ENCODE assay signal across 1 cellular context in the genomic region with DNA sequence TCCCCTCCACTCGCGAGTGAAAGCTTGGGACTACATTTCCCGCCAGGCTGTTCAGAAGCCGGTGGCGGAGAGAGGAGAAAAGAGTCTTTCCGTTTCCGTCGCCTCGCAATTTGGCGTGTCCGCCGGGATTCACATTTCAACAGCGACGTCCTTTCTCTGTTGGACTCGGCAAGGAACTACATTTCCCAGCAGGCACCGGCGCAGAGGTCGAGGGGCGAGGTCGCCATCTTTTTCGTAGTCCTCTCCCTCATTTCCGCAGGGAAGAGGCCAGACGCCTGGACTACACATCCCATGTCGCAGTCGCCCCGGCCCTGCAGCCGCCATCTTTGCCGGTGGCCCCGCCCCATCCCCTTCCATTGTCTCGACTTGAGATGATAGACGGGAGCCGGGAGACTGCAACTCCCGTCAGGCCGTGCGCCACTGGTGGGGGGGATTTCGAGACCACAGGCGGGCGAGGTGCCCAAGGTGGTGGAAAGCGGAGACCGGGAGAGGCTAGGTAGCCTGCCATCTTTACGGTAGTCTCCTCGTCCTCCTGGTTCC.
TF ChIP-seq lines count a peak whose summit lies in the region.

No MANE protein-coding gene starts in this region.

TF ChIP-seq in HepG2, 621 proteins besides CTCF, POLR2A, EP300 and RAD21 (continued from another document and continues in another):
- TF ChIP-seq LCORL (IDR thresholded peaks at IDR 0.05) (no peak), LCORL (CRISPR knock-in tag; IDR thresholded peaks at IDR 0.05) (peak; percentile 47), HCFC1 (IDR thresholded peaks at IDR 0.05; ENCODE audit: low read depth, low read length) (peak; percentile 98), MXI1 (IDR thresholded peaks at IDR 0.05; ENCODE audit: borderline replicate concordance, low read depth, low read length) (peak; percentile 85; the same call in 2 of the 3 replicates), NR2F6 (IDR thresholded peaks at IDR 0.05) (peak; percentile 72; the same call in 1 of the 2 replicates), NR2F6 (CRISPR knock-in tag; IDR thresholded peaks at IDR 0.05) (peak; percentile 71), ZNF468 (CRISPR knock-in tag; IDR thresholded peaks at IDR 0.05) (no peak), ZFX (CRISPR knock-in tag; IDR thresholded peaks at IDR 0.05; ENCODE audit: low read depth) (peak; percentile 57; the same call in 1 of the 2 replicates), ZSCAN22 (CRISPR knock-in tag; IDR thresholded peaks at IDR 0.05) (no peak), ZNF124 (CRISPR knock-in tag; IDR thresholded peaks at IDR 0.05) (0 out of 2 replicates have a peak, but pooled peaks have one; percentile 13), ZNF10 (CRISPR knock-in tag; IDR thresholded peaks at IDR 0.05; ENCODE audit: borderline replicate concordance, low read depth) (no peak), SNAI1 (CRISPR knock-in tag; IDR thresholded peaks at IDR 0.05; ENCODE audit: borderline replicate concordance) (0 out of 2 replicates have a peak, but pooled peaks have one; percentile 40), ZEB1 (IDR thresholded peaks at IDR 0.05; ENCODE audit: insufficient replicate concordance, low read depth) (no peak), POGZ (CRISPR knock-in tag; IDR thresholded peaks at IDR 0.05) (0 out of 2 replicates have a peak, but pooled peaks have one; percentile 56), MIXL1 (CRISPR knock-in tag; IDR thresholded peaks at IDR 0.05) (peak; percentile 71; the same call in 1 of the 2 replicates), FOXJ3 (CRISPR knock-in tag; IDR thresholded peaks at IDR 0.05; ENCODE audit: borderline replicate concordance) (peak; percentile 43; the same call in 1 of the 2 replicates), MIER3 (CRISPR knock-in tag; IDR thresholded peaks at IDR 0.05; ENCODE audit: borderline replicate concordance) (no peak), RBM39 (IDR thresholded peaks at IDR 0.05; ENCODE audit: low read depth, low read length, poor library complexity, severe bottlenecking) (peak; percentile 17), ZNF772 (CRISPR knock-in tag; IDR thresholded peaks at IDR 0.05) (peak; percentile 75; the same call in 1 of the 2 replicates), NFYB (CRISPR knock-in tag; IDR thresholded peaks at IDR 0.05) (peak; percentile 59), ZNF543 (CRISPR knock-in tag; IDR thresholded peaks at IDR 0.05) (no peak), CCAR2 (optimal IDR thresholded peaks at IDR 0.05; ENCODE audit: low read depth, low read length) (no peak), POLR2G (IDR thresholded peaks at IDR 0.05; ENCODE audit: low read depth, low read length) (peak; percentile 81)
- TF ChIP-seq, protein P1, sequence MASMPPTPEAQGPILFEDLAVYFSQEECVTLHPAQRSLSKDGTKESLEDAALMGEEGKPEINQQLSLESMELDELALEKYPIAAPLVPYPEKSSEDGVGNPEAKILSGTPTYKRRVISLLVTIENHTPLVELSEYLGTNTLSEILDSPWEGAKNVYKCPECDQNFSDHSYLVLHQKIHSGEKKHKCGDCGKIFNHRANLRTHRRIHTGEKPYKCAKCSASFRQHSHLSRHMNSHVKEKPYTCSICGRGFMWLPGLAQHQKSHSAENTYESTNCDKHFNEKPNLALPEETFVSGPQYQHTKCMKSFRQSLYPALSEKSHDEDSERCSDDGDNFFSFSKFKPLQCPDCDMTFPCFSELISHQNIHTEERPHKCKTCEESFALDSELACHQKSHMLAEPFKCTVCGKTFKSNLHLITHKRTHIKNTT (CRISPR knock-in tag; IDR thresholded peaks at IDR 0.05): no peak
- TF ChIP-seq, protein P2, sequence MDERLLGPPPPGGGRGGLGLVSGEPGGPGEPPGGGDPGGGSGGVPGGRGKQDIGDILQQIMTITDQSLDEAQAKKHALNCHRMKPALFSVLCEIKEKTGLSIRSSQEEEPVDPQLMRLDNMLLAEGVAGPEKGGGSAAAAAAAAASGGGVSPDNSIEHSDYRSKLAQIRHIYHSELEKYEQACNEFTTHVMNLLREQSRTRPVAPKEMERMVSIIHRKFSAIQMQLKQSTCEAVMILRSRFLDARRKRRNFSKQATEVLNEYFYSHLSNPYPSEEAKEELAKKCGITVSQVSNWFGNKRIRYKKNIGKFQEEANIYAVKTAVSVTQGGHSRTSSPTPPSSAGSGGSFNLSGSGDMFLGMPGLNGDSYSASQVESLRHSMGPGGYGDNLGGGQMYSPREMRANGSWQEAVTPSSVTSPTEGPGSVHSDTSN (CRISPR knock-in tag; IDR thresholded peaks at IDR 0.05): peak; percentile 74
- TF ChIP-seq, protein P3, sequence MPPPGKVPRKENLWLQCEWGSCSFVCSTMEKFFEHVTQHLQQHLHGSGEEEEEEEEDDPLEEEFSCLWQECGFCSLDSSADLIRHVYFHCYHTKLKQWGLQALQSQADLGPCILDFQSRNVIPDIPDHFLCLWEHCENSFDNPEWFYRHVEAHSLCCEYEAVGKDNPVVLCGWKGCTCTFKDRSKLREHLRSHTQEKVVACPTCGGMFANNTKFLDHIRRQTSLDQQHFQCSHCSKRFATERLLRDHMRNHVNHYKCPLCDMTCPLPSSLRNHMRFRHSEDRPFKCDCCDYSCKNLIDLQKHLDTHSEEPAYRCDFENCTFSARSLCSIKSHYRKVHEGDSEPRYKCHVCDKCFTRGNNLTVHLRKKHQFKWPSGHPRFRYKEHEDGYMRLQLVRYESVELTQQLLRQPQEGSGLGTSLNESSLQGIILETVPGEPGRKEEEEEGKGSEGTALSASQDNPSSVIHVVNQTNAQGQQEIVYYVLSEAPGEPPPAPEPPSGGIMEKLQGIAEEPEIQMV (CRISPR knock-in tag; IDR thresholded peaks at IDR 0.05; ENCODE audit: low read depth): peak; percentile 72
- TF ChIP-seq, protein P4, sequence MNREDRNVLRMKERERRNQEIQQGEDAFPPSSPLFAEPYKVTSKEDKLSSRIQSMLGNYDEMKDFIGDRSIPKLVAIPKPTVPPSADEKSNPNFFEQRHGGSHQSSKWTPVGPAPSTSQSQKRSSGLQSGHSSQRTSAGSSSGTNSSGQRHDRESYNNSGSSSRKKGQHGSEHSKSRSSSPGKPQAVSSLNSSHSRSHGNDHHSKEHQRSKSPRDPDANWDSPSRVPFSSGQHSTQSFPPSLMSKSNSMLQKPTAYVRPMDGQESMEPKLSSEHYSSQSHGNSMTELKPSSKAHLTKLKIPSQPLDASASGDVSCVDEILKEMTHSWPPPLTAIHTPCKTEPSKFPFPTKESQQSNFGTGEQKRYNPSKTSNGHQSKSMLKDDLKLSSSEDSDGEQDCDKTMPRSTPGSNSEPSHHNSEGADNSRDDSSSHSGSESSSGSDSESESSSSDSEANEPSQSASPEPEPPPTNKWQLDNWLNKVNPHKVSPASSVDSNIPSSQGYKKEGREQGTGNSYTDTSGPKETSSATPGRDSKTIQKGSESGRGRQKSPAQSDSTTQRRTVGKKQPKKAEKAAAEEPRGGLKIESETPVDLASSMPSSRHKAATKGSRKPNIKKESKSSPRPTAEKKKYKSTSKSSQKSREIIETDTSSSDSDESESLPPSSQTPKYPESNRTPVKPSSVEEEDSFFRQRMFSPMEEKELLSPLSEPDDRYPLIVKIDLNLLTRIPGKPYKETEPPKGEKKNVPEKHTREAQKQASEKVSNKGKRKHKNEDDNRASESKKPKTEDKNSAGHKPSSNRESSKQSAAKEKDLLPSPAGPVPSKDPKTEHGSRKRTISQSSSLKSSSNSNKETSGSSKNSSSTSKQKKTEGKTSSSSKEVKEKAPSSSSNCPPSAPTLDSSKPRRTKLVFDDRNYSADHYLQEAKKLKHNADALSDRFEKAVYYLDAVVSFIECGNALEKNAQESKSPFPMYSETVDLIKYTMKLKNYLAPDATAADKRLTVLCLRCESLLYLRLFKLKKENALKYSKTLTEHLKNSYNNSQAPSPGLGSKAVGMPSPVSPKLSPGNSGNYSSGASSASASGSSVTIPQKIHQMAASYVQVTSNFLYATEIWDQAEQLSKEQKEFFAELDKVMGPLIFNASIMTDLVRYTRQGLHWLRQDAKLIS (CRISPR knock-in tag; IDR thresholded peaks at IDR 0.05): no peak
- TF ChIP-seq, protein P5, sequence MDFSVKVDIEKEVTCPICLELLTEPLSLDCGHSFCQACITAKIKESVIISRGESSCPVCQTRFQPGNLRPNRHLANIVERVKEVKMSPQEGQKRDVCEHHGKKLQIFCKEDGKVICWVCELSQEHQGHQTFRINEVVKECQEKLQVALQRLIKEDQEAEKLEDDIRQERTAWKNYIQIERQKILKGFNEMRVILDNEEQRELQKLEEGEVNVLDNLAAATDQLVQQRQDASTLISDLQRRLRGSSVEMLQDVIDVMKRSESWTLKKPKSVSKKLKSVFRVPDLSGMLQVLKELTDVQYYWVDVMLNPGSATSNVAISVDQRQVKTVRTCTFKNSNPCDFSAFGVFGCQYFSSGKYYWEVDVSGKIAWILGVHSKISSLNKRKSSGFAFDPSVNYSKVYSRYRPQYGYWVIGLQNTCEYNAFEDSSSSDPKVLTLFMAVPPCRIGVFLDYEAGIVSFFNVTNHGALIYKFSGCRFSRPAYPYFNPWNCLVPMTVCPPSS (IDR thresholded peaks at IDR 0.05): no peak
- TF ChIP-seq, protein P6, sequence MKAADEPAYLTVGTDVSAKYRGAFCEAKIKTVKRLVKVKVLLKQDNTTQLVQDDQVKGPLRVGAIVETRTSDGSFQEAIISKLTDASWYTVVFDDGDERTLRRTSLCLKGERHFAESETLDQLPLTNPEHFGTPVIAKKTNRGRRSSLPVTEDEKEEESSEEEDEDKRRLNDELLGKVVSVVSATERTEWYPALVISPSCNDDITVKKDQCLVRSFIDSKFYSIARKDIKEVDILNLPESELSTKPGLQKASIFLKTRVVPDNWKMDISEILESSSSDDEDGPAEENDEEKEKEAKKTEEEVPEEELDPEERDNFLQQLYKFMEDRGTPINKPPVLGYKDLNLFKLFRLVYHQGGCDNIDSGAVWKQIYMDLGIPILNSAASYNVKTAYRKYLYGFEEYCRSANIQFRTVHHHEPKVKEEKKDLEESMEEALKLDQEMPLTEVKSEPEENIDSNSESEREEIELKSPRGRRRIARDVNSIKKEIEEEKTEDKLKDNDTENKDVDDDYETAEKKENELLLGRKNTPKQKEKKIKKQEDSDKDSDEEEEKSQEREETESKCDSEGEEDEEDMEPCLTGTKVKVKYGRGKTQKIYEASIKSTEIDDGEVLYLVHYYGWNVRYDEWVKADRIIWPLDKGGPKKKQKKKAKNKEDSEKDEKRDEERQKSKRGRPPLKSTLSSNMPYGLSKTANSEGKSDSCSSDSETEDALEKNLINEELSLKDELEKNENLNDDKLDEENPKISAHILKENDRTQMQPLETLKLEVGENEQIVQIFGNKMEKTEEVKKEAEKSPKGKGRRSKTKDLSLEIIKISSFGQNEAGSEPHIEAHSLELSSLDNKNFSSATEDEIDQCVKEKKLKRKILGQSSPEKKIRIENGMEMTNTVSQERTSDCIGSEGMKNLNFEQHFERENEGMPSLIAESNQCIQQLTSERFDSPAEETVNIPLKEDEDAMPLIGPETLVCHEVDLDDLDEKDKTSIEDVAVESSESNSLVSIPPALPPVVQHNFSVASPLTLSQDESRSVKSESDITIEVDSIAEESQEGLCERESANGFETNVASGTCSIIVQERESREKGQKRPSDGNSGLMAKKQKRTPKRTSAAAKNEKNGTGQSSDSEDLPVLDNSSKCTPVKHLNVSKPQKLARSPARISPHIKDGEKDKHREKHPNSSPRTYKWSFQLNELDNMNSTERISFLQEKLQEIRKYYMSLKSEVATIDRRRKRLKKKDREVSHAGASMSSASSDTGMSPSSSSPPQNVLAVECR (CRISPR knock-in tag; IDR thresholded peaks at IDR 0.05; ENCODE audit: borderline replicate concordance): peak; percentile 77; the same call in 1 of the 2 replicates
- TF ChIP-seq, protein P7, sequence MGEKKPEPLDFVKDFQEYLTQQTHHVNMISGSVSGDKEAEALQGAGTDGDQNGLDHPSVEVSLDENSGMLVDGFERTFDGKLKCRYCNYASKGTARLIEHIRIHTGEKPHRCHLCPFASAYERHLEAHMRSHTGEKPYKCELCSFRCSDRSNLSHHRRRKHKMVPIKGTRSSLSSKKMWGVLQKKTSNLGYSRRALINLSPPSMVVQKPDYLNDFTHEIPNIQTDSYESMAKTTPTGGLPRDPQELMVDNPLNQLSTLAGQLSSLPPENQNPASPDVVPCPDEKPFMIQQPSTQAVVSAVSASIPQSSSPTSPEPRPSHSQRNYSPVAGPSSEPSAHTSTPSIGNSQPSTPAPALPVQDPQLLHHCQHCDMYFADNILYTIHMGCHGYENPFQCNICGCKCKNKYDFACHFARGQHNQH (CRISPR knock-in tag; IDR thresholded peaks at IDR 0.05): no peak
- TF ChIP-seq, protein P8, sequence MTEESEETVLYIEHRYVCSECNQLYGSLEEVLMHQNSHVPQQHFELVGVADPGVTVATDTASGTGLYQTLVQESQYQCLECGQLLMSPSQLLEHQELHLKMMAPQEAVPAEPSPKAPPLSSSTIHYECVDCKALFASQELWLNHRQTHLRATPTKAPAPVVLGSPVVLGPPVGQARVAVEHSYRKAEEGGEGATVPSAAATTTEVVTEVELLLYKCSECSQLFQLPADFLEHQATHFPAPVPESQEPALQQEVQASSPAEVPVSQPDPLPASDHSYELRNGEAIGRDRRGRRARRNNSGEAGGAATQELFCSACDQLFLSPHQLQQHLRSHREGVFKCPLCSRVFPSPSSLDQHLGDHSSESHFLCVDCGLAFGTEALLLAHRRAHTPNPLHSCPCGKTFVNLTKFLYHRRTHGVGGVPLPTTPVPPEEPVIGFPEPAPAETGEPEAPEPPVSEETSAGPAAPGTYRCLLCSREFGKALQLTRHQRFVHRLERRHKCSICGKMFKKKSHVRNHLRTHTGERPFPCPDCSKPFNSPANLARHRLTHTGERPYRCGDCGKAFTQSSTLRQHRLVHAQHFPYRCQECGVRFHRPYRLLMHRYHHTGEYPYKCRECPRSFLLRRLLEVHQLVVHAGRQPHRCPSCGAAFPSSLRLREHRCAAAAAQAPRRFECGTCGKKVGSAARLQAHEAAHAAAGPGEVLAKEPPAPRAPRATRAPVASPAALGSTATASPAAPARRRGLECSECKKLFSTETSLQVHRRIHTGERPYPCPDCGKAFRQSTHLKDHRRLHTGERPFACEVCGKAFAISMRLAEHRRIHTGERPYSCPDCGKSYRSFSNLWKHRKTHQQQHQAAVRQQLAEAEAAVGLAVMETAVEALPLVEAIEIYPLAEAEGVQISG (CRISPR knock-in tag; IDR thresholded peaks at IDR 0.05): peak; percentile 96
- TF ChIP-seq, protein P9, sequence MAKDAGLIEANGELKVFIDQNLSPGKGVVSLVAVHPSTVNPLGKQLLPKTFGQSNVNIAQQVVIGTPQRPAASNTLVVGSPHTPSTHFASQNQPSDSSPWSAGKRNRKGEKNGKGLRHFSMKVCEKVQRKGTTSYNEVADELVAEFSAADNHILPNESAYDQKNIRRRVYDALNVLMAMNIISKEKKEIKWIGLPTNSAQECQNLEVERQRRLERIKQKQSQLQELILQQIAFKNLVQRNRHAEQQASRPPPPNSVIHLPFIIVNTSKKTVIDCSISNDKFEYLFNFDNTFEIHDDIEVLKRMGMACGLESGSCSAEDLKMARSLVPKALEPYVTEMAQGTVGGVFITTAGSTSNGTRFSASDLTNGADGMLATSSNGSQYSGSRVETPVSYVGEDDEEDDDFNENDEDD (CRISPR knock-in tag; IDR thresholded peaks at IDR 0.05; ENCODE audit: borderline replicate concordance): peak; percentile 12; the same call in 1 of the 2 replicates
- TF ChIP-seq, protein P10, sequence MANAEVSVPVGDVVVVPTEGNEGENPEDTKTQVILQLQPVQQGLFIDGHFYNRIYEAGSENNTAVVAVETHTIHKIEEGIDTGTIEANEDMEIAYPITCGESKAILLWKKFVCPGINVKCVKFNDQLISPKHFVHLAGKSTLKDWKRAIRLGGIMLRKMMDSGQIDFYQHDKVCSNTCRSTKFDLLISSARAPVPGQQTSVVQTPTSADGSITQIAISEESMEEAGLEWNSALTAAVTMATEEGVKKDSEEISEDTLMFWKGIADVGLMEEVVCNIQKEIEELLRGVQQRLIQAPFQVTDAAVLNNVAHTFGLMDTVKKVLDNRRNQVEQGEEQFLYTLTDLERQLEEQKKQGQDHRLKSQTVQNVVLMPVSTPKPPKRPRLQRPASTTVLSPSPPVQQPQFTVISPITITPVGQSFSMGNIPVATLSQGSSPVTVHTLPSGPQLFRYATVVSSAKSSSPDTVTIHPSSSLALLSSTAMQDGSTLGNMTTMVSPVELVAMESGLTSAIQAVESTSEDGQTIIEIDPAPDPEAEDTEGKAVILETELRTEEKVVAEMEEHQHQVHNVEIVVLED (CRISPR knock-in tag; IDR thresholded peaks at IDR 0.05; ENCODE audit: borderline replicate concordance): peak; percentile 78; the same call in 1 of the 2 replicates
